Comparison of ENCODE assay signal across 14 cellular contexts in genomic region chr4:79597266-79597665, GRCh38.
A peak's percentile ranks its signal among the peaks of the same experiment; 100 is the strongest.
DNase-seq lines count a peak whose midpoint lies in the region; FAIRE-seq and TF ChIP-seq lines count a peak whose summit lies in the region.
"Had no signal": no experiment of that assay in that cellular context is flagged by ENCODE, and none has a peak within 500 bp of the region (broad histone marks: within the 10 kb centered on the region; RNA-seq: fewer than 3 reads in every experiment).

No MANE protein-coding gene starts in this region.

- no peak overlapping the region for H3K4me2 ChIP-seq in mesenchymal stem cell (ENCODE audit: low read length, poor library complexity, severe bottlenecking)
- H3K4me2 ChIP-seq: smooth muscle cell had no signal

- H3K27me3 ChIP-seq in BE2C = no peaks in the 10 kb centered on the region
- no peaks in the 10 kb centered on the region for H3K27me3 ChIP-seq in bronchial epithelial cell (ENCODE audit: control insufficient read depth, insufficient read depth, low read length)
- no peaks in the 10 kb centered on the region for H3K27me3 ChIP-seq in mesenchymal stem cell (ENCODE audit: control insufficient read depth in 1 of 2, insufficient read depth in 1 of 2, low read length in 2 of 2)
- H3K27me3 ChIP-seq: neutrophil had no signal

- peaks cover 33 to 53% (median 36%) of the 10 kb centered on the region in 3 donors for H3K4me1 Mint-ChIP-seq in IgD-negative memory B cell
- no peaks in the 10 kb centered on the region for H3K4me1 Mint-ChIP-seq in T-helper 2 cell treated with Interferon-gamma antibody and Interleukin-4, amounts not matched to agents 5 μg/mL and 100 μg/mL, for 36 hours (ENCODE audit: low read depth)
- H3K4me1 Mint-ChIP-seq: activated T-helper 17 cell treated with anti-CD3 and anti-CD28 coated beads, Interleukin-2, amount 50 U/mL, for 72 hours had no signal

- whole genome bisulfite sequencing in mesenchymal stem cell = 75% methylated on average over 1 of the region's 2 CpGs

- H2BK12ac ChIP-seq in mesenchymal stem cell (ENCODE audit: low read length in 2 of 2) = no peak overlapping the region

- H3K23ac ChIP-seq in mesenchymal stem cell (ENCODE audit: low read length in 2 of 2) = no peak overlapping the region

- H3K9me3 ChIP-seq in BE2C (no peaks in the 10 kb centered on the region), mesenchymal stem cell (ENCODE audit: control insufficient read depth, low read length) (no peaks in the 10 kb centered on the region)
- H3K9me3 ChIP-seq: neutrophil had no signal

- peaks cover 1% of the 10 kb centered on the region for H3K27me3 Mint-ChIP-seq in IgD-negative memory B cell
- H3K27me3 Mint-ChIP-seq in T-helper 2 cell treated with Interferon-gamma antibody and Interleukin-4, amounts not matched to agents 5 μg/mL and 100 μg/mL, for 36 hours (ENCODE audit: low read depth) = peaks cover 7% of the 10 kb centered on the region

- H3K27ac ChIP-seq in mesenchymal stem cell (ENCODE audit: low read length, poor library complexity, severe bottlenecking) = no peak overlapping the region
- H3K27ac ChIP-seq: neutrophil had no signal

- H3K4ac ChIP-seq in mesenchymal stem cell (ENCODE audit: low read depth in 1 of 2, low read length in 2 of 2) = no peak overlapping the region

- H3K4me3 ChIP-seq in BE2C (ENCODE audit: low read depth, low read length) (no peak overlapping the region), bronchial epithelial cell (ENCODE audit: low read depth, low read length) (no peak overlapping the region), mesenchymal stem cell (ENCODE audit: insufficient read depth in 1 of 2, low read depth in 1 of 2, low read length in 2 of 2) (no peak overlapping the region)
- H3K4me3 ChIP-seq: smooth muscle cell had no signal

- H3K4me1 ChIP-seq in BE2C = peaks cover 5% of the 10 kb centered on the region
- H3K4me1 ChIP-seq in mesenchymal stem cell (ENCODE audit: control insufficient read depth, insufficient read depth, low read depth, low read length) = no peaks in the 10 kb centered on the region

- H3K4me3 Mint-ChIP-seq in IgD-negative memory B cell = peak overlapping the region in 3 of 4 donors; percentile 2 to 82 (median 56)
- H3K4me3 Mint-ChIP-seq in T-helper 2 cell treated with Interferon-gamma antibody and Interleukin-4, amounts not matched to agents 5 μg/mL and 100 μg/mL, for 36 hours = no peak overlapping the region
- H3K4me3 Mint-ChIP-seq: activated T-helper 17 cell treated with anti-CD3 and anti-CD28 coated beads, Interleukin-2, amount 50 U/mL, for 72 hours had no signal

- H3K36me3 ChIP-seq in BE2C (no peaks in the 10 kb centered on the region), bronchial epithelial cell (ENCODE audit: control insufficient read depth, insufficient read depth, low read length) (no peaks in the 10 kb centered on the region), mesenchymal stem cell (ENCODE audit: control insufficient read depth in 1 of 2, insufficient read depth in 2 of 2, low read depth in 1 of 2, low read length in 2 of 2) (no peaks in the 10 kb centered on the region)
- H3K36me3 ChIP-seq: neutrophil had no signal

- H3K27ac Mint-ChIP-seq in IgD-negative memory B cell = peak overlapping the region; percentile 61 to 95 (median 93)
- H3K27ac Mint-ChIP-seq in T-helper 2 cell treated with Interferon-gamma antibody and Interleukin-4, amounts not matched to agents 5 μg/mL and 100 μg/mL, for 36 hours = no peak overlapping the region
- H3K27ac Mint-ChIP-seq: activated T-helper 17 cell treated with anti-CD3 and anti-CD28 coated beads, Interleukin-2, amount 50 U/mL, for 72 hours had no signal

- no peak overlapping the region for H3K18ac ChIP-seq in mesenchymal stem cell (ENCODE audit: low read depth in 1 of 2, low read length in 2 of 2)

- no peak overlapping the region for H2AFZ ChIP-seq in mesenchymal stem cell (ENCODE audit: low read depth, low read length)

- no peaks in the 10 kb centered on the region for H3K79me1 ChIP-seq in mesenchymal stem cell (replicated peaks; ENCODE audit: low read length, poor library complexity, severe bottlenecking)

- DNase-seq in BE2C (peak; percentile 73), bronchial epithelial cell (ENCODE audit: low read depth) (peak; percentile 95), mesenchymal stem cell (peak; percentile 28), T-helper 1 cell (no peak), pons (ENCODE audit: low spot score) (no peak)
- DNase-seq in T-helper 2 cell treated with Interferon-gamma antibody and Interleukin-4, amounts not matched to agents 5 μg/mL and 100 μg/mL, for 36 hours (ENCODE audit: low spot score) = no peak
- no peak for DNase-seq in effector CD4-positive, alpha-beta T cell
- DNase-seq: activated CD4-positive, alpha-beta T cell treated with anti-CD3 and anti-CD28 coated beads, Interleukin-2, amount 50 U/mL, for 48 hours; GF-D8; substantia nigra had no signal

- peaks cover 4 to 12% (median 6%) of the 10 kb centered on the region in 3 donors for H3K9me3 Mint-ChIP-seq in IgD-negative memory B cell
- H3K9me3 Mint-ChIP-seq in T-helper 2 cell treated with Interferon-gamma antibody and Interleukin-4, amounts not matched to agents 5 μg/mL and 100 μg/mL, for 36 hours = peaks cover 5% of the 10 kb centered on the region
- H3K9me3 Mint-ChIP-seq: activated T-helper 17 cell treated with anti-CD3 and anti-CD28 coated beads, Interleukin-2, amount 50 U/mL, for 72 hours had no signal

- H2AK5ac ChIP-seq in mesenchymal stem cell (ENCODE audit: low read length, severe bottlenecking) = no peak overlapping the region

- no peak overlapping the region for H3K14ac ChIP-seq in mesenchymal stem cell (ENCODE audit: low read length in 2 of 2)

- no peak overlapping the region for H4K91ac ChIP-seq in mesenchymal stem cell (ENCODE audit: low read length)

- no peak overlapping the region for H2BK5ac ChIP-seq in mesenchymal stem cell (ENCODE audit: low read depth, low read length, poor library complexity, severe bottlenecking)

- no peak overlapping the region for H4K8ac ChIP-seq in mesenchymal stem cell (ENCODE audit: low read length)

- peaks cover 4% of the 10 kb centered on the region for H3K36me3 Mint-ChIP-seq in IgD-negative memory B cell
- no peaks in the 10 kb centered on the region for H3K36me3 Mint-ChIP-seq in T-helper 2 cell treated with Interferon-gamma antibody and Interleukin-4, amounts not matched to agents 5 μg/mL and 100 μg/mL, for 36 hours (ENCODE audit: low read depth)

- no peak overlapping the region for H2BK15ac ChIP-seq in mesenchymal stem cell (ENCODE audit: low read depth, poor library complexity, severe bottlenecking)

- TF ChIP-seq CTCF in BE2C (IDR thresholded peaks at IDR 0.05; ENCODE audit: low read depth, low read length) (no peak), bronchial epithelial cell (IDR thresholded peaks at IDR 0.05; ENCODE audit: insufficient read depth, low read length, severe bottlenecking) (no peak)

- no peak for FAIRE-seq in bronchial epithelial cell (lab: Jason Lieb, UNC)

- no peak overlapping the region for H2BK120ac ChIP-seq in mesenchymal stem cell (ENCODE audit: low read depth, low read length)

- H3K9ac ChIP-seq in mesenchymal stem cell (ENCODE audit: low read length) = no peak overlapping the region

Comparison
In these comparisons a context has a peak if more than half of its experiments do, and no peak if none do; other contexts are left out.
1. DNase-seq: peak in BE2C (single experiment), bronchial epithelial cell (single experiment) and mesenchymal stem cell (single experiment); none in T-helper 1 cell (0 of 5), T-helper 2 cell treated with Interferon-gamma antibody and Interleukin-4, amounts not matched to agents 5 μg/mL and 100 μg/mL, for 36 hours (single experiment), pons (single experiment) and effector CD4-positive, alpha-beta T cell (single experiment).